Comparison of ENCODE assay signal across 9 cellular contexts in genomic region chr10:112985701-112986510, GRCh38. TPM values are rescaled to one million over a fixed set of nuclear protein-coding genes. Genes with fewer than 3 reads are reported as not detected.
A peak's percentile ranks its signal among the peaks of the same experiment; 100 is the strongest.
DNase-seq lines count a peak whose midpoint lies in the region; ATAC-seq and TF ChIP-seq lines count a peak whose summit lies in the region.
"Had no signal": no experiment of that assay in that cellular context is flagged by ENCODE, and none has a peak within 500 bp of the region (broad histone marks: within the 10 kb centered on the region; RNA-seq: fewer than 3 reads in every experiment).

No MANE protein-coding gene starts in this region.

- H3K27me3 ChIP-seq in lung (ENCODE audit: control insufficient read depth, insufficient read depth), result no peaks in the 10 kb centered on the region

- H3K4me3 ChIP-seq in lung, result no peak overlapping the region

- no peak overlapping the region for H3K27ac ChIP-seq in lung (ENCODE audit: low read depth in 1 of 2, low read length in 1 of 2)

- H3K9me3 ChIP-seq in lung (ENCODE audit: control insufficient read depth in 2 of 2, insufficient read depth in 1 of 2, low read length in 1 of 2), result no peaks in the 10 kb centered on the region

- 27 to 57% methylated on average over 6 of the region's 6 CpGs for WGBS in lung, 2 donors

- H3K36me3 Mint-ChIP-seq in WTC11, result peaks cover 14% of the 10 kb centered on the region; the same call in 1 of the 2 replicates

- H3K27ac Mint-ChIP-seq in WTC11, result peak overlapping the region; percentile 68
- H3K27ac Mint-ChIP-seq: T-helper 1 cell treated with Interleukin-12 subunit alpha and Interleukin-12 subunit beta and Interleukin-4 antibody, amounts not matched to agents 30 μg/mL and 1 μg/mL, for 36 hours had no signal

- POLR2A ChIA-PET in WTC11 (lab: Charles Lee), result interaction anchor here (0.8 to 0.9 kb wide), 2 partner anchors 63 to 160 kb away, joined by 3 read pairs; no protein-coding TSS in a partner anchor

- no peak overlapping the region for H3K4me3 Mint-ChIP-seq in WTC11
- H3K4me3 Mint-ChIP-seq: T-helper 1 cell treated with Interleukin-12 subunit alpha and Interleukin-12 subunit beta and Interleukin-4 antibody, amounts not matched to agents 30 μg/mL and 1 μg/mL, for 36 hours had no signal

- peaks cover 0 to 4% of the 10 kb centered on the region in 2 donors for H3K36me3 ChIP-seq in lung (ENCODE audit: control insufficient read depth in 2 of 2, insufficient read depth in 2 of 2, low read length in 2 of 2)

- in situ Hi-C loops in GM13976 (cut with MboI; ENCODE audit: low sequenced_read_pairs, unreplicated experiment), result no loop called here

- DNase-seq in AG08396 (ENCODE audit: low spot score) (peak; percentile 19), H4 (ENCODE audit: low spot score) (peak; percentile 48), WTC11 (ENCODE audit: low spot score) (no peak), lung (ENCODE audit: low spot score) (no peak), NCI-H146 (lab: John Stamatoyannopoulos, UW) (no peak), GM13976 (ENCODE audit: low spot score) (no peak), NCI-H2081 (lab: John Stamatoyannopoulos, UW) (no peak)

- H3K4me1 ChIP-seq in lung (ENCODE audit: control insufficient read depth in 2 of 2, insufficient read depth in 2 of 2, low read length in 2 of 2), result peaks cover 11 to 23% of the 10 kb centered on the region in 2 donors

- ATAC-seq in WTC11 (no peak), lung (ENCODE audit: insufficient read depth, low FRiP score) (peak; percentile 44), GM19397 (IDR thresholded peaks at IDR 0.05; ENCODE audit: unreplicated experiment) (no peak)

- CTCF ChIA-PET in WTC11 (lab: Charles Lee), result interaction anchor here (0.9 kb wide), 1 partner anchor 422 kb away, joined by 3 read pairs; no protein-coding TSS in a partner anchor

- no peaks in the 10 kb centered on the region for H3K27me3 Mint-ChIP-seq in WTC11 (ENCODE audit: low read depth)

- H3K9me3 Mint-ChIP-seq in WTC11, result no peaks in the 10 kb centered on the region
- H3K9me3 Mint-ChIP-seq: T-helper 1 cell treated with Interleukin-12 subunit alpha and Interleukin-12 subunit beta and Interleukin-4 antibody, amounts not matched to agents 30 μg/mL and 1 μg/mL, for 36 hours had no signal

- H3K4me1 Mint-ChIP-seq in WTC11, result peaks cover 93% of the 10 kb centered on the region

- TF ChIP-seq CTCF in WTC11 (IDR thresholded peaks at IDR 0.05) (no peak), lung (IDR thresholded peaks at IDR 0.05; ENCODE audit: control extremely low read depth, extremely low read depth) (no peak), GM13976 (IDR thresholded peaks at IDR 0.05; ENCODE audit: borderline replicate concordance, control extremely low read depth, extremely low read depth, insufficient read depth, missing control alignments) (no peak)

TF ChIP-seq in WTC11, 78 proteins besides CTCF, POLR2A, EP300 and RAD21:
- TF ChIP-seq ETV6 (CRISPR knock-in tag; IDR thresholded peaks at IDR 0.05) (no peak), E2F1 (CRISPR knock-in tag; IDR thresholded peaks at IDR 0.05) (no peak), PRRX2 (CRISPR knock-in tag; IDR thresholded peaks at IDR 0.05) (no peak), USF2 (CRISPR knock-in tag; IDR thresholded peaks at IDR 0.05) (no peak), TP53 (CRISPR knock-in tag; IDR thresholded peaks at IDR 0.05) (no peak), SMAD4 (CRISPR knock-in tag; IDR thresholded peaks at IDR 0.05) (no peak), SOX15 (CRISPR knock-in tag; IDR thresholded peaks at IDR 0.05) (no peak), MXD4 (CRISPR knock-in tag; IDR thresholded peaks at IDR 0.05; ENCODE audit: borderline replicate concordance) (no peak), CREB1 (CRISPR knock-in tag; IDR thresholded peaks at IDR 0.05) (no peak), NR2C2 (CRISPR knock-in tag; IDR thresholded peaks at IDR 0.05) (no peak), FOXP1 (CRISPR knock-in tag; IDR thresholded peaks at IDR 0.05; ENCODE audit: borderline replicate concordance) (no peak), ESRRA (CRISPR knock-in tag; IDR thresholded peaks at IDR 0.05; ENCODE audit: borderline replicate concordance) (no peak), CBFB (CRISPR knock-in tag; IDR thresholded peaks at IDR 0.05; ENCODE audit: low read depth) (no peak), HMGA2 (CRISPR knock-in tag; IDR thresholded peaks at IDR 0.05) (no peak), KAT7 (CRISPR knock-in tag; IDR thresholded peaks at IDR 0.05; ENCODE audit: borderline replicate concordance) (no peak), ZNF232 (CRISPR knock-in tag; IDR thresholded peaks at IDR 0.05) (no peak)
TF ChIP-seq in WTC11: peak in this region for 0.

RNA-seq across cellular contexts. Expression of gene TCF7L2, which starts 35.9 kb away (rescaled TPM):
- total RNA-seq in H4 (2014; rRNA removed; shearing (Covaris generic)), result 3.3 and 3.4 TPM in 2 replicates
- total RNA-seq in WTC11 (2021) (44.5 to 51.4 TPM (median 51.1 TPM) in 3 replicates), lung (10 to 100 TPM; 30.0 to 32.3 TPM)
- polyA plus RNA-seq in lung, result 10 to 100 TPM in 1 of 2 donors, 1 to 10 TPM in 1; 9.1 to 12.7 TPM

Comparison
In these comparisons a context has a peak if more than half of its experiments do, and no peak if none do; other contexts are left out.
1. DNase-seq: peak in AG08396 (single experiment) and H4 (single experiment); none in WTC11 (single experiment), lung (single experiment), NCI-H146 (single experiment), GM13976 (single experiment) and NCI-H2081 (0 of 2).